15 cellular contexts compared by ENCODE assay signal in genomic region chr10:97063271-97063982, GRCh38.
DNase-seq lines count a peak whose midpoint lies in the region; ATAC-seq, FAIRE-seq and TF ChIP-seq lines count a peak whose summit lies in the region.
"Had no signal": no experiment of that assay in that cellular context is flagged by ENCODE, and none has a peak within 500 bp of the region (broad histone marks: within the 10 kb centered on the region; RNA-seq: fewer than 3 reads in every experiment).

No MANE protein-coding gene starts in this region.

- DNase-seq in MG63 (peak; percentile 17), chondrocyte (ENCODE audit: low spot score) (peak; percentile 87), kidney (peak; percentile 58), T-helper 17 cell (no peak)
- no peak for DNase-seq in activated T-helper 2 cell treated with anti-CD3 and anti-CD28 coated beads, Interferon-gamma antibody, Interleukin-2, Interleukin-4, amounts not matched to agents 10 μg/mL and 5 μg/mL and 100 μg/mL, durations not matched to agents 14 hours and 24 hours and 36 hours (ENCODE audit: low spot score)
- no peak for DNase-seq in activated CD8-positive, alpha-beta memory T cell treated with anti-CD3 and anti-CD28 coated beads, Interleukin-2, amount 10 ng/mL, durations not matched to agents 7 days and 5 days
- DNase-seq: ACHN; Calu3; CD4-positive, CD25-positive, alpha-beta regulatory T cell; DMS 273 treated with DMSO at 0.1 percent for 48 hours; GM23248; H9 had no signal

- no peak overlapping the region for H3K9ac ChIP-seq in kidney (ENCODE audit: low read length in 2 of 2)
- H3K9ac ChIP-seq: BLaER1 treated with 17β-estradiol and CSF1 and Interleukin-3, amounts not matched to agents 10 nM and 100 nM; GM23248 had no signal

- ATAC-seq in T-helper 17 cell (no peak), GM21576 (IDR thresholded peaks at IDR 0.05; ENCODE audit: unreplicated experiment) (no peak)
- no peak for ATAC-seq in activated CD8-positive, alpha-beta memory T cell treated with anti-CD3 and anti-CD28 coated beads, Interleukin-2, amount 10 ng/mL, durations not matched to agents 7 days and 5 days

- H3K9me3 ChIP-seq in MG63: no peaks in the 10 kb centered on the region
- no peaks in the 10 kb centered on the region for H3K9me3 ChIP-seq in kidney (ENCODE audit: control insufficient read depth in 1 of 2, low read length in 2 of 2)
- H3K9me3 ChIP-seq in T-helper 17 cell (ENCODE audit: control insufficient read depth, low read length, poor library complexity, severe bottlenecking): no peaks in the 10 kb centered on the region
- H3K9me3 ChIP-seq: BLaER1 treated with 17β-estradiol and CSF1 and Interleukin-3, amounts not matched to agents 10 nM and 100 nM had no signal

- peaks cover 26% of the 10 kb centered on the region for H3K27me3 Mint-ChIP-seq in chondrocyte (ENCODE audit: low read depth)
- H3K27me3 Mint-ChIP-seq in T-helper 17 cell: peaks cover 12% of the 10 kb centered on the region
- H3K27me3 Mint-ChIP-seq in activated T-helper 2 cell treated with anti-CD3 and anti-CD28 coated beads, Interferon-gamma antibody, Interleukin-2, Interleukin-4, amounts not matched to agents 10 μg/mL and 5 μg/mL and 100 μg/mL, durations not matched to agents 14 hours and 24 hours and 36 hours (ENCODE audit: low read depth): no peaks in the 10 kb centered on the region
- no peaks in the 10 kb centered on the region for H3K27me3 Mint-ChIP-seq in activated CD8-positive, alpha-beta memory T cell treated with anti-CD3 and anti-CD28 coated beads, Interleukin-2, amount 10 ng/mL, durations not matched to agents 7 days and 5 days
- H3K27me3 Mint-ChIP-seq: CD4-positive, CD25-positive, alpha-beta regulatory T cell had no signal

- no peaks in the 10 kb centered on the region for H3K4me1 ChIP-seq in kidney (ENCODE audit: control insufficient read depth in 1 of 2, insufficient read depth in 1 of 2, low read depth in 1 of 2, low read length in 2 of 2)

- intact Hi-C loops in kidney (cut with DNase I): no loop called here
- intact Hi-C loops in activated T-helper 2 cell treated with anti-CD3 and anti-CD28 coated beads, Interferon-gamma antibody, Interleukin-2, Interleukin-4, amounts not matched to agents 10 μg/mL and 5 μg/mL and 100 μg/mL, durations not matched to agents 14 hours and 24 hours and 36 hours (cut with micrococcal nuclease): no loop called here

- no peak overlapping the region for H3K27ac ChIP-seq in kidney (ENCODE audit: low read depth in 2 of 2, low read length in 2 of 2)
- H3K27ac ChIP-seq: BLaER1 treated with 17β-estradiol and CSF1 and Interleukin-3, amounts not matched to agents 10 nM and 100 nM; GM23248; HL-60 had no signal

- no peaks in the 10 kb centered on the region for H3K27me3 ChIP-seq in MG63
- H3K27me3 ChIP-seq: BLaER1 treated with 17β-estradiol and CSF1 and Interleukin-3, amounts not matched to agents 10 nM and 100 nM had no signal

- no peaks in the 10 kb centered on the region for H3K36me3 Mint-ChIP-seq in chondrocyte (ENCODE audit: low read depth)
- H3K36me3 Mint-ChIP-seq in T-helper 17 cell (ENCODE audit: low read depth): peaks cover 4% of the 10 kb centered on the region
- no peaks in the 10 kb centered on the region for H3K36me3 Mint-ChIP-seq in activated T-helper 2 cell treated with anti-CD3 and anti-CD28 coated beads, Interferon-gamma antibody, Interleukin-2, Interleukin-4, amounts not matched to agents 10 μg/mL and 5 μg/mL and 100 μg/mL, durations not matched to agents 14 hours and 24 hours and 36 hours (ENCODE audit: low read depth)
- H3K36me3 Mint-ChIP-seq in activated CD8-positive, alpha-beta memory T cell treated with anti-CD3 and anti-CD28 coated beads, Interleukin-2, amount 10 ng/mL, durations not matched to agents 7 days and 5 days: no peaks in the 10 kb centered on the region
- H3K36me3 Mint-ChIP-seq: CD4-positive, CD25-positive, alpha-beta regulatory T cell had no signal

- H3K4me3 ChIP-seq in MG63: no peak overlapping the region
- no peak overlapping the region for H3K4me3 ChIP-seq in kidney (ENCODE audit: low read length in 2 of 2)
- H3K4me3 ChIP-seq: BLaER1 treated with 17β-estradiol and CSF1 and Interleukin-3, amounts not matched to agents 10 nM and 100 nM; GM23248 had no signal

- no peak overlapping the region for H3K27ac Mint-ChIP-seq in chondrocyte (ENCODE audit: unreplicated experiment)
- no peak overlapping the region for H3K27ac Mint-ChIP-seq in T-helper 17 cell
- H3K27ac Mint-ChIP-seq in activated T-helper 2 cell treated with anti-CD3 and anti-CD28 coated beads, Interferon-gamma antibody, Interleukin-2, Interleukin-4, amounts not matched to agents 10 μg/mL and 5 μg/mL and 100 μg/mL, durations not matched to agents 14 hours and 24 hours and 36 hours: no peak overlapping the region
- H3K27ac Mint-ChIP-seq in activated CD8-positive, alpha-beta memory T cell treated with anti-CD3 and anti-CD28 coated beads, Interleukin-2, amount 10 ng/mL, durations not matched to agents 7 days and 5 days: no peak overlapping the region
- H3K27ac Mint-ChIP-seq: CD4-positive, CD25-positive, alpha-beta regulatory T cell had no signal

- H3K4me3 Mint-ChIP-seq in chondrocyte (ENCODE audit: unreplicated experiment) (no peak overlapping the region), T-helper 17 cell (no peak overlapping the region)
- no peak overlapping the region for H3K4me3 Mint-ChIP-seq in activated T-helper 2 cell treated with anti-CD3 and anti-CD28 coated beads, Interferon-gamma antibody, Interleukin-2, Interleukin-4, amounts not matched to agents 10 μg/mL and 5 μg/mL and 100 μg/mL, durations not matched to agents 14 hours and 24 hours and 36 hours (ENCODE audit: low read depth)
- H3K4me3 Mint-ChIP-seq in activated CD8-positive, alpha-beta memory T cell treated with anti-CD3 and anti-CD28 coated beads, Interleukin-2, amount 10 ng/mL, durations not matched to agents 7 days and 5 days: no peak overlapping the region
- H3K4me3 Mint-ChIP-seq: CD4-positive, CD25-positive, alpha-beta regulatory T cell; H9 had no signal

- no peaks in the 10 kb centered on the region for H3K9me3 Mint-ChIP-seq in chondrocyte (ENCODE audit: low read depth)
- H3K9me3 Mint-ChIP-seq in activated T-helper 2 cell treated with anti-CD3 and anti-CD28 coated beads, Interferon-gamma antibody, Interleukin-2, Interleukin-4, amounts not matched to agents 10 μg/mL and 5 μg/mL and 100 μg/mL, durations not matched to agents 14 hours and 24 hours and 36 hours: no peaks in the 10 kb centered on the region
- H3K9me3 Mint-ChIP-seq in activated CD8-positive, alpha-beta memory T cell treated with anti-CD3 and anti-CD28 coated beads, Interleukin-2, amount 10 ng/mL, durations not matched to agents 7 days and 5 days (ENCODE audit: low read depth): no peaks in the 10 kb centered on the region
- H3K9me3 Mint-ChIP-seq: CD4-positive, CD25-positive, alpha-beta regulatory T cell; H9 had no signal

- no peaks in the 10 kb centered on the region for H3K4me1 Mint-ChIP-seq in chondrocyte (ENCODE audit: low read depth)
- no peaks in the 10 kb centered on the region for H3K4me1 Mint-ChIP-seq in T-helper 17 cell
- no peaks in the 10 kb centered on the region for H3K4me1 Mint-ChIP-seq in activated T-helper 2 cell treated with anti-CD3 and anti-CD28 coated beads, Interferon-gamma antibody, Interleukin-2, Interleukin-4, amounts not matched to agents 10 μg/mL and 5 μg/mL and 100 μg/mL, durations not matched to agents 14 hours and 24 hours and 36 hours (ENCODE audit: low read depth)
- H3K4me1 Mint-ChIP-seq in activated CD8-positive, alpha-beta memory T cell treated with anti-CD3 and anti-CD28 coated beads, Interleukin-2, amount 10 ng/mL, durations not matched to agents 7 days and 5 days: no peaks in the 10 kb centered on the region
- H3K4me1 Mint-ChIP-seq: CD4-positive, CD25-positive, alpha-beta regulatory T cell had no signal

- no peak for FAIRE-seq in kidney (lab: Jason Lieb, UNC)

- H3K36me3 ChIP-seq in MG63: no peaks in the 10 kb centered on the region
- H3K36me3 ChIP-seq in kidney (ENCODE audit: control insufficient read depth in 1 of 2, insufficient read depth in 2 of 2, low read length in 2 of 2): no peaks in the 10 kb centered on the region
- H3K36me3 ChIP-seq: BLaER1 treated with 17β-estradiol and CSF1 and Interleukin-3, amounts not matched to agents 10 nM and 100 nM had no signal

- no peak for TF ChIP-seq CTCF in chondrocyte (IDR thresholded peaks at IDR 0.05)
- TF ChIP-seq CTCF in kidney (IDR thresholded peaks at IDR 0.05; ENCODE audit: borderline replicate concordance, extremely low read depth, insufficient read depth): no peak

- CTCF ChIA-PET in activated CD8-positive, alpha-beta memory T cell treated with anti-CD3 and anti-CD28 coated beads, Interleukin-2, amount 10 ng/mL, durations not matched to agents 7 days and 5 days (lab: Charles Lee): no interaction called here

Comparison
In these comparisons a context has a peak if more than half of its experiments do, and no peak if none do; other contexts are left out.
1. DNase-seq: peak in MG63 (single experiment), chondrocyte (single experiment) and kidney (single experiment); none in T-helper 17 cell (0 of 3), activated T-helper 2 cell treated with anti-CD3 and anti-CD28 coated beads, Interferon-gamma antibody, Interleukin-2, Interleukin-4, amounts not matched to agents 10 μg/mL and 5 μg/mL and 100 μg/mL, durations not matched to agents 14 hours and 24 hours and 36 hours (single experiment) and activated CD8-positive, alpha-beta memory T cell treated with anti-CD3 and anti-CD28 coated beads, Interleukin-2, amount 10 ng/mL, durations not matched to agents 7 days and 5 days (single experiment).